Comparison of ENCODE assay signal across 6 cellular contexts in the genomic region with DNA sequence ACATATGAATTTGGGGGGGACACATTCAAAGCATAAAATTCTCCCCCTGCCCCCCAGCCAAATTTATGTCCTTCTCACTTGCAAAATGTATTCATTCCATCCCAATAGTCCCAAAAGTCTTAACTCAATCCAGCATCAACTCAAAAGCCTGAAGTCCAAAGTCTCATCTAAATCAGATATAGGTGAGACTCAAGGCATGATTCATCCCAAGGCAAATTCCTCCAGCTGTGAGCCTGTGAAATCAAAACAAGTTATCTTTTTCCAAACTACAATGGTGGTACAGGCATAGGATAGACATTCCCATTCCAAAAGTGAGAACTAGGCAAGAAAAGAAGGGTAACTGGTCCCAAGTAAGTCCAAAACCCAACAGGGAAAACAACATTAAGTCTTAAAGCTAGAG.
"Had no signal": no experiment of that assay in that cellular context is flagged by ENCODE, and none has a peak within 500 bp of the region (broad histone marks: within the 10 kb centered on the region; RNA-seq: fewer than 3 reads in every experiment).

No MANE protein-coding gene starts in this region.

- H3K9me3 ChIP-seq: HAP-1 had no signal

- H2AFZ ChIP-seq: GM23248 had no signal

- H3K4me3 ChIP-seq: GM23248, HAP-1, K562 had no signal

- H3K36me3 ChIP-seq: HAP-1 had no signal

- ATAC-seq: K562 had no signal

- H3K4me1 ChIP-seq: HAP-1 had no signal

- H3K27ac ChIP-seq: GM23248, HL-60 had no signal

- DNase-seq: GOT3, H7 had no signal

- H3K9ac ChIP-seq: GM23248 had no signal
